ENCODE assay signal across 11 cellular contexts in genomic region chr3:71142440-71143161, GRCh38.
A peak's percentile ranks its signal among the peaks of the same experiment; 100 is the strongest.
DNase-seq lines count a peak whose midpoint lies in the region; ATAC-seq and TF ChIP-seq lines count a peak whose summit lies in the region.
"Had no signal": no experiment of that assay in that cellular context is flagged by ENCODE, and none has a peak within 500 bp of the region (broad histone marks: within the 10 kb centered on the region; RNA-seq: fewer than 3 reads in every experiment).

No MANE protein-coding gene starts in this region.

- no peak overlapping the region for H3K4me3 ChIP-seq in stomach smooth muscle (ENCODE audit: low read length in 2 of 2)

- CTCF ChIA-PET in activated naive CD4-positive, alpha-beta T cell treated with anti-CD3 and anti-CD28 coated beads for 36 hours (lab: Charles Lee) = interaction anchor here (0.5 to 1.2 kb wide), 2 partner anchors 11 to 57 kb away, joined by 3 to 4 read pairs; no protein-coding TSS in a partner anchor
- CTCF ChIA-PET in activated naive CD4-positive, alpha-beta T cell treated with anti-CD3 and anti-CD28 coated beads, Interleukin-2, amount 10 ng/mL, durations not matched to agents 7 days and 5 days (lab: Charles Lee) = interaction anchor here (1.5 kb wide), 1 partner anchor 9 kb away, joined by 3 read pairs; no protein-coding TSS in a partner anchor

- H3K36me3 ChIP-seq in stomach smooth muscle (ENCODE audit: control insufficient read depth in 2 of 2, insufficient read depth in 2 of 2, low read length in 2 of 2) = no peaks in the 10 kb centered on the region

- no peaks in the 10 kb centered on the region for H3K4me1 ChIP-seq in stomach smooth muscle (ENCODE audit: control insufficient read depth, insufficient read depth, low read length)

- no peaks in the 10 kb centered on the region for H3K27me3 Mint-ChIP-seq in activated naive CD4-positive, alpha-beta T cell treated with anti-CD3 and anti-CD28 coated beads for 36 hours (ENCODE audit: low read depth)
- H3K27me3 Mint-ChIP-seq in activated naive CD4-positive, alpha-beta T cell treated with anti-CD3 and anti-CD28 coated beads, Interleukin-2, amount 10 ng/mL, durations not matched to agents 7 days and 5 days = no peaks in the 10 kb centered on the region
- no peaks in the 10 kb centered on the region for H3K27me3 Mint-ChIP-seq in glutamatergic neuron (ENCODE audit: unreplicated experiment)

- H3K4me1 Mint-ChIP-seq in activated naive CD4-positive, alpha-beta T cell treated with anti-CD3 and anti-CD28 coated beads for 36 hours (ENCODE audit: low read depth) = peaks cover 59% of the 10 kb centered on the region
- peaks cover 9% of the 10 kb centered on the region for H3K4me1 Mint-ChIP-seq in activated naive CD4-positive, alpha-beta T cell treated with anti-CD3 and anti-CD28 coated beads, Interleukin-2, amount 10 ng/mL, durations not matched to agents 7 days and 5 days
- H3K4me1 Mint-ChIP-seq in glutamatergic neuron (ENCODE audit: low read depth, unreplicated experiment) = peaks cover 23% of the 10 kb centered on the region
- H3K4me1 Mint-ChIP-seq: CD14-positive monocyte had no signal

- peak overlapping the region; percentile 24 for H3K27ac ChIP-seq in stomach smooth muscle (ENCODE audit: low read length)

- H3K27me3 ChIP-seq in stomach smooth muscle (ENCODE audit: control insufficient read depth in 1 of 2, insufficient read depth in 2 of 2, low read length in 2 of 2) = no peaks in the 10 kb centered on the region

- ATAC-seq in GM21576 (IDR thresholded peaks at IDR 0.05; ENCODE audit: unreplicated experiment) = no peak
- no peak for ATAC-seq in HG02885 (IDR thresholded peaks at IDR 0.05; ENCODE audit: poor library complexity, unreplicated experiment)

- no peak overlapping the region for H3K9ac ChIP-seq in stomach smooth muscle (ENCODE audit: low read length in 2 of 2)

- H3K36me3 Mint-ChIP-seq in activated naive CD4-positive, alpha-beta T cell treated with anti-CD3 and anti-CD28 coated beads for 36 hours (ENCODE audit: low read depth) = peaks cover 8% of the 10 kb centered on the region
- no peaks in the 10 kb centered on the region for H3K36me3 Mint-ChIP-seq in activated naive CD4-positive, alpha-beta T cell treated with anti-CD3 and anti-CD28 coated beads, Interleukin-2, amount 10 ng/mL, durations not matched to agents 7 days and 5 days
- no peaks in the 10 kb centered on the region for H3K36me3 Mint-ChIP-seq in glutamatergic neuron (ENCODE audit: unreplicated experiment)

- no peak for TF ChIP-seq CTCF in glutamatergic neuron (IDR thresholded peaks at IDR 0.05; ENCODE audit: partially characterized antibody, unreplicated experiment)

- H3K4me3 Mint-ChIP-seq in activated naive CD4-positive, alpha-beta T cell treated with anti-CD3 and anti-CD28 coated beads for 36 hours = no peak overlapping the region
- no peak overlapping the region for H3K4me3 Mint-ChIP-seq in activated naive CD4-positive, alpha-beta T cell treated with anti-CD3 and anti-CD28 coated beads, Interleukin-2, amount 10 ng/mL, durations not matched to agents 7 days and 5 days
- H3K4me3 Mint-ChIP-seq in glutamatergic neuron (ENCODE audit: unreplicated experiment) = no peak overlapping the region
- H3K4me3 Mint-ChIP-seq: CD14-positive monocyte had no signal

- H3K27ac Mint-ChIP-seq in activated naive CD4-positive, alpha-beta T cell treated with anti-CD3 and anti-CD28 coated beads for 36 hours = peak overlapping the region; percentile 44
- H3K27ac Mint-ChIP-seq in activated naive CD4-positive, alpha-beta T cell treated with anti-CD3 and anti-CD28 coated beads, Interleukin-2, amount 10 ng/mL, durations not matched to agents 7 days and 5 days = no peak overlapping the region
- peak overlapping the region; percentile 20 for H3K27ac Mint-ChIP-seq in glutamatergic neuron (ENCODE audit: unreplicated experiment)

- H3K9me3 Mint-ChIP-seq in activated naive CD4-positive, alpha-beta T cell treated with anti-CD3 and anti-CD28 coated beads for 36 hours = no peaks in the 10 kb centered on the region
- no peaks in the 10 kb centered on the region for H3K9me3 Mint-ChIP-seq in activated naive CD4-positive, alpha-beta T cell treated with anti-CD3 and anti-CD28 coated beads, Interleukin-2, amount 10 ng/mL, durations not matched to agents 7 days and 5 days
- peaks cover 1% of the 10 kb centered on the region for H3K9me3 Mint-ChIP-seq in glutamatergic neuron (ENCODE audit: unreplicated experiment)
- H3K9me3 Mint-ChIP-seq: CD14-positive monocyte had no signal

- DNase-seq in activated naive CD4-positive, alpha-beta T cell treated with anti-CD3 and anti-CD28 coated beads for 36 hours = no peak
- no peak for DNase-seq in activated naive CD4-positive, alpha-beta T cell treated with anti-CD3 and anti-CD28 coated beads, Interleukin-2, amount 10 ng/mL, durations not matched to agents 7 days and 5 days
- DNase-seq in OCI-M1 (lab: John Stamatoyannopoulos, UW) (peak; percentile 65), glutamatergic neuron (no peak), retina (no peak)
- DNase-seq: NCI-H1105 treated with DMSO at 0.1 percent for 48 hours; stimulated activated CD4-positive, alpha-beta T cell treated with anti-CD3 and anti-CD28 coated beads, Interleukin-4, amount 100 ng/mL, for 1 hour had no signal

- intact Hi-C loops in activated naive CD4-positive, alpha-beta T cell treated with anti-CD3 and anti-CD28 coated beads for 36 hours (cut with micrococcal nuclease) = no loop called here

- no peaks in the 10 kb centered on the region for H3K9me3 ChIP-seq in stomach smooth muscle (ENCODE audit: control insufficient read depth in 2 of 2, low read length in 2 of 2)
